Comparison of ENCODE assay signal across 12 cellular contexts in genomic region chr15:75152382-75153079, GRCh38.
"Had no signal": no experiment of that assay in that cellular context is flagged by ENCODE, and none has a peak within 500 bp of the region (broad histone marks: within the 10 kb centered on the region; RNA-seq: fewer than 3 reads in every experiment).

No MANE protein-coding gene starts in this region.

- H3K27ac Mint-ChIP-seq: activated naive CD4-positive, alpha-beta T cell treated with anti-CD3 and anti-CD28 coated beads, Interleukin-2, amount 10 ng/mL, durations not matched to agents 7 days and 5 days had no signal

- H3K9me3 ChIP-seq: adrenal gland had no signal

- H3K4me3 Mint-ChIP-seq: activated naive CD4-positive, alpha-beta T cell treated with anti-CD3 and anti-CD28 coated beads, Interleukin-2, amount 10 ng/mL, durations not matched to agents 7 days and 5 days had no signal

- FAIRE-seq: colon, endometrium, keratinocyte had no signal

- H3K27ac ChIP-seq: adrenal gland had no signal

- H3K27me3 ChIP-seq: adrenal gland, upper lobe of left lung had no signal

- DNase-seq: activated CD4-positive, CD25-positive, alpha-beta regulatory T cell treated with anti-CD3 and anti-CD28 coated beads, Interleukin-2, amount 50 U/mL, for 72 hours; stimulated activated CD4-positive, alpha-beta T cell treated with anti-CD3 and anti-CD28 coated beads, Interleukin-2, amount 100 ng/mL, for 48 hours; T1000; upper lobe of left lung had no signal

- H3K36me3 ChIP-seq: adrenal gland, upper lobe of left lung had no signal

- H3K4me1 ChIP-seq: adrenal gland had no signal

- ATAC-seq: esophagus mucosa, left lobe of liver, mucosa of descending colon had no signal

- H3K4me3 ChIP-seq: adrenal gland, mucosa of descending colon, upper lobe of left lung had no signal
